Comparison of ENCODE assay signal across 9 cellular contexts in genomic region chr2:100104718-100105677, GRCh38. TPM values are rescaled to one million over a fixed set of nuclear protein-coding genes. Genes with fewer than 3 reads are reported as not detected.
DNase-seq lines count a peak whose midpoint lies in the region; ATAC-seq and TF ChIP-seq lines count a peak whose summit lies in the region.
"Had no signal": no experiment of that assay in that cellular context is flagged by ENCODE, and none has a peak within 500 bp of the region (broad histone marks: within the 10 kb centered on the region; RNA-seq: fewer than 3 reads in every experiment).

No MANE protein-coding gene starts in this region.

- H3K9ac ChIP-seq in neural cell (ENCODE audit: low read length) = peak overlapping the region; percentile 69

- H3F3A ChIP-seq in neural cell (ENCODE audit: insufficient read depth, low read length, poor library complexity, severe bottlenecking) = no peaks in the 10 kb centered on the region

- H4K20me1 ChIP-seq in neural cell (ENCODE audit: insufficient read depth) = no peaks in the 10 kb centered on the region

- TF ChIP-seq CTCF in GM20000 (IDR thresholded peaks at IDR 0.05; ENCODE audit: extremely low read depth, missing control alignments) (no peak), fibroblast of mammary gland (conservative IDR thresholded peaks at IDR 0.05; ENCODE audit: control insufficient read depth, insufficient read depth, low read depth, low read length) (no peak), neural cell (IDR thresholded peaks at IDR 0.05; ENCODE audit: poor library complexity, severe bottlenecking) (no peak)

- H3K36me3 ChIP-seq in neural cell (ENCODE audit: insufficient read depth, low read length) = no peaks in the 10 kb centered on the region

- no peaks in the 10 kb centered on the region for H3K9me2 ChIP-seq in neural cell (ENCODE audit: insufficient read depth, low read length)

- no peaks in the 10 kb centered on the region for H3K79me2 ChIP-seq in neural cell (replicated peaks; ENCODE audit: insufficient read depth, low read length)

- H3K4me3 ChIP-seq in fibroblast of mammary gland (ENCODE audit: control insufficient read depth, low read depth, low read length) (peak overlapping the region; percentile 2), neural cell (ENCODE audit: low read length) (peak overlapping the region; percentile 70)

- TF ChIP-seq EP300 in neural cell (conservative IDR thresholded peaks at IDR 0.05; ENCODE audit: poor library complexity, severe bottlenecking) = peak; percentile 25

- ATAC-seq in HG03432 (IDR thresholded peaks at IDR 0.05; ENCODE audit: unreplicated experiment) = no peak
- no peak for ATAC-seq in GM18498 (IDR thresholded peaks at IDR 0.05; ENCODE audit: unreplicated experiment)

- in situ Hi-C loops in ACHN (cut with HindIII; ENCODE audit: low pct_ligation_motif_present, low pct_unique_long_range_greater_than_20kb, low sequenced_read_pairs) = no loop called here

- H3K27me3 ChIP-seq in neural cell (ENCODE audit: insufficient read depth, low read depth, low read length) = peaks cover 10% of the 10 kb centered on the region

- H3K4me2 ChIP-seq in neural cell (ENCODE audit: low read length) = peak overlapping the region; percentile 84

- peak overlapping the region; percentile 51 for H2AFZ ChIP-seq in neural cell (ENCODE audit: low read depth, low read length)

- no peak for TF ChIP-seq RAD21 in neural cell (conservative IDR thresholded peaks at IDR 0.05)

- peak; percentile 46 for DNase-seq in ACHN
- peak; percentile 50 for DNase-seq in GM20000 (ENCODE audit: low spot score)
- DNase-seq in activated CD4-positive, alpha-beta T cell treated with anti-CD3 and anti-CD28 coated beads for 48 hours = peak; percentile 25
- no peak for DNase-seq in fibroblast of mammary gland (ENCODE audit: low read depth)
- DNase-seq in GM19238 (ENCODE audit: insufficient read length, low spot score) = no peak

- no peaks in the 10 kb centered on the region for H3K9me3 ChIP-seq in neural cell (ENCODE audit: low read length)

- no peak overlapping the region for H3K27ac ChIP-seq in neural cell (ENCODE audit: low read length)
- H3K27ac ChIP-seq: epithelial cell of prostate had no signal

TF ChIP-seq in neural cell, 6 proteins besides CTCF, POLR2A, EP300 and RAD21:
- TF ChIP-seq EZH2 (IDR thresholded peaks at IDR 0.05; ENCODE audit: borderline replicate concordance, insufficient read depth, low read length, poor library complexity, severe bottlenecking) = no peak
- TF ChIP-seq MXI1 (conservative IDR thresholded peaks at IDR 0.05; ENCODE audit: poor library complexity, severe bottlenecking) = peak; percentile 28
- TF ChIP-seq REST (IDR thresholded peaks at IDR 0.05; ENCODE audit: borderline replicate concordance) = no peak
- peak; percentile 33 for TF ChIP-seq SMC3 (conservative IDR thresholded peaks at IDR 0.05; ENCODE audit: poor library complexity)
- no peak for TF ChIP-seq TAF1 (IDR thresholded peaks at IDR 0.05; ENCODE audit: low read depth)
- TF ChIP-seq POLR2AphosphoS5 (IDR thresholded peaks at IDR 0.05) = no peak

RNA-seq across cellular contexts. Expression of gene AFF3, which starts 37.4 kb away (rescaled TPM):
- polyA plus RNA-seq in neural cell = 5.1 and 5.7 TPM in 2 replicates
- 26.5 and 39.0 TPM in 2 replicates for polyA minus RNA-seq in neural cell

Comparison
In these comparisons a context has a peak if more than half of its experiments do, and no peak if none do; other contexts are left out.
1. DNase-seq: peak in ACHN (single experiment), GM20000 (single experiment) and activated CD4-positive, alpha-beta T cell treated with anti-CD3 and anti-CD28 coated beads for 48 hours (single experiment); none in fibroblast of mammary gland (single experiment) and GM19238 (single experiment).